In the genomic region with DNA sequence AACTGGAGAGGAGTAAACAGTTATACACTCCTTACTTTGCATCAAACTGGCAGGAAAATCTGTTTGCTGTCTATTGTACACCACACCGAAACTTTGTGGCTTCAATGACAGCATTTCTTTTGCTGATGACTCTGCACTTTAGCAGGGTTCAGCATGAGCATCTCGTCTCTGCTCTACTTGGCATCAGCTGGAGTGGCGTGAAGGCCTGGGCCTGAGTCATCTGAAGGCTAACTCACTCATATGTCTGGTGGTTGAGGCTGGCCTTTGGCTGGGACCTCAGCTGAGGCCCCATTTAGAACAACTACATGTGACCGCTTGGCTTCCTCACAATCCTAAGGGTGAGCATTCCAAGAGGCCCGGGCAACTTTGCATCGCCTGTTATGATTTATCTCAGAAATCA, we compare ENCODE assay signal across 13 cellular contexts. TPM values are rescaled to one million over a fixed set of nuclear protein-coding genes. Genes with fewer than 3 reads are reported as not detected.
DNase-seq lines count a peak whose midpoint lies in the region; ATAC-seq, FAIRE-seq and TF ChIP-seq lines count a peak whose summit lies in the region.
"Had no signal": no experiment of that assay in that cellular context is flagged by ENCODE, and none has a peak within 500 bp of the region (broad histone marks: within the 10 kb centered on the region; RNA-seq: fewer than 3 reads in every experiment).

No MANE protein-coding gene starts in this region.

- no peaks in the 10 kb centered on the region for H3K4me1 Mint-ChIP-seq in activated naive CD8-positive, alpha-beta T cell treated with anti-CD3 and anti-CD28 coated beads, Interleukin-2, amount 50 U/mL, for 24 hours
- peaks cover 4% of the 10 kb centered on the region for H3K4me1 Mint-ChIP-seq in activated naive CD8-positive, alpha-beta T cell treated with anti-CD3 and anti-CD28 coated beads for 36 hours
- H3K4me1 Mint-ChIP-seq in T-helper 2 cell treated with Interferon-gamma antibody and Interleukin-4, amounts not matched to agents 5 μg/mL and 100 μg/mL, for 36 hours (ENCODE audit: low read depth): peaks cover 2% of the 10 kb centered on the region
- H3K4me1 Mint-ChIP-seq in stimulated activated memory B cell treated with anti-CD40 and anti-IgM and Interleukin-4, amounts not matched to agents 10 μg/mL and 1 μg/mL and 100 μg/mL, for 72 hours: no peaks in the 10 kb centered on the region
- H3K4me1 Mint-ChIP-seq: IgD-negative memory B cell had no signal

- ATAC-seq in activated naive CD8-positive, alpha-beta T cell treated with anti-CD3 and anti-CD28 coated beads, Interleukin-2, amount 50 U/mL, for 24 hours: peak; percentile 57
- peak; percentile 34 for ATAC-seq in stimulated activated memory B cell treated with anti-CD40 and anti-IgM and Interleukin-4, amounts not matched to agents 10 μg/mL and 1 μg/mL and 100 μg/mL, for 72 hours
- no peak for ATAC-seq in HG03342 (IDR thresholded peaks at IDR 0.05; ENCODE audit: unreplicated experiment)
- ATAC-seq: foreskin keratinocyte had no signal

- H3K27ac Mint-ChIP-seq in activated naive CD8-positive, alpha-beta T cell treated with anti-CD3 and anti-CD28 coated beads, Interleukin-2, amount 50 U/mL, for 24 hours: no peak overlapping the region
- no peak overlapping the region for H3K27ac Mint-ChIP-seq in activated naive CD8-positive, alpha-beta T cell treated with anti-CD3 and anti-CD28 coated beads for 36 hours
- H3K27ac Mint-ChIP-seq in T-helper 2 cell treated with Interferon-gamma antibody and Interleukin-4, amounts not matched to agents 5 μg/mL and 100 μg/mL, for 36 hours: no peak overlapping the region
- H3K27ac Mint-ChIP-seq in stimulated activated memory B cell treated with anti-CD40 and anti-IgM and Interleukin-4, amounts not matched to agents 10 μg/mL and 1 μg/mL and 100 μg/mL, for 72 hours: no peak overlapping the region
- H3K27ac Mint-ChIP-seq: IgD-negative memory B cell had no signal

- H3K4me3 ChIP-seq in fibroblast of villous mesenchyme (ENCODE audit: low read depth, low read length): no peak overlapping the region
- H3K4me3 ChIP-seq: cardiac muscle cell had no signal

- peaks cover 3% of the 10 kb centered on the region for H3K36me3 Mint-ChIP-seq in activated naive CD8-positive, alpha-beta T cell treated with anti-CD3 and anti-CD28 coated beads, Interleukin-2, amount 50 U/mL, for 24 hours (ENCODE audit: low read depth)
- peaks cover 6% of the 10 kb centered on the region for H3K36me3 Mint-ChIP-seq in activated naive CD8-positive, alpha-beta T cell treated with anti-CD3 and anti-CD28 coated beads for 36 hours
- H3K36me3 Mint-ChIP-seq in T-helper 2 cell treated with Interferon-gamma antibody and Interleukin-4, amounts not matched to agents 5 μg/mL and 100 μg/mL, for 36 hours (ENCODE audit: low read depth): peaks cover 2% of the 10 kb centered on the region
- H3K36me3 Mint-ChIP-seq in stimulated activated memory B cell treated with anti-CD40 and anti-IgM and Interleukin-4, amounts not matched to agents 10 μg/mL and 1 μg/mL and 100 μg/mL, for 72 hours: no peaks in the 10 kb centered on the region

- no peak for DNase-seq in activated naive CD8-positive, alpha-beta T cell treated with anti-CD3 and anti-CD28 coated beads, Interleukin-2, amount 50 U/mL, for 24 hours
- no peak for DNase-seq in activated naive CD8-positive, alpha-beta T cell treated with anti-CD3 and anti-CD28 coated beads for 36 hours
- DNase-seq in T-helper 2 cell treated with Interferon-gamma antibody and Interleukin-4, amounts not matched to agents 5 μg/mL and 100 μg/mL, for 36 hours (ENCODE audit: low spot score): peak; percentile 11
- DNase-seq in fibroblast of villous mesenchyme (ENCODE audit: low read depth): peak; percentile 4
- DNase-seq in NCI-H146 treated with DMSO at 0.1 percent for 48 hours (lab: John Stamatoyannopoulos, UW; ENCODE audit: unreplicated experiment): no peak
- no peak for DNase-seq in frontal cortex (ENCODE audit: low spot score in 2 of 2)
- DNase-seq: AML-193, foreskin keratinocyte, NCI-H2171 had no signal

- TF ChIP-seq CTCF in fibroblast of villous mesenchyme (IDR thresholded peaks at IDR 0.05; ENCODE audit: insufficient read depth, low read depth, low read length): no peak

- no peak for FAIRE-seq in frontal cortex (lab: Jason Lieb, UNC)

- no peaks in the 10 kb centered on the region for H3K27me3 Mint-ChIP-seq in activated naive CD8-positive, alpha-beta T cell treated with anti-CD3 and anti-CD28 coated beads, Interleukin-2, amount 50 U/mL, for 24 hours
- H3K27me3 Mint-ChIP-seq in activated naive CD8-positive, alpha-beta T cell treated with anti-CD3 and anti-CD28 coated beads for 36 hours: no peaks in the 10 kb centered on the region
- no peaks in the 10 kb centered on the region for H3K27me3 Mint-ChIP-seq in T-helper 2 cell treated with Interferon-gamma antibody and Interleukin-4, amounts not matched to agents 5 μg/mL and 100 μg/mL, for 36 hours (ENCODE audit: low read depth)
- no peaks in the 10 kb centered on the region for H3K27me3 Mint-ChIP-seq in stimulated activated memory B cell treated with anti-CD40 and anti-IgM and Interleukin-4, amounts not matched to agents 10 μg/mL and 1 μg/mL and 100 μg/mL, for 72 hours

- no peak overlapping the region for H3K4me3 Mint-ChIP-seq in activated naive CD8-positive, alpha-beta T cell treated with anti-CD3 and anti-CD28 coated beads, Interleukin-2, amount 50 U/mL, for 24 hours
- no peak overlapping the region for H3K4me3 Mint-ChIP-seq in activated naive CD8-positive, alpha-beta T cell treated with anti-CD3 and anti-CD28 coated beads for 36 hours
- H3K4me3 Mint-ChIP-seq in T-helper 2 cell treated with Interferon-gamma antibody and Interleukin-4, amounts not matched to agents 5 μg/mL and 100 μg/mL, for 36 hours: no peak overlapping the region
- no peak overlapping the region for H3K4me3 Mint-ChIP-seq in stimulated activated memory B cell treated with anti-CD40 and anti-IgM and Interleukin-4, amounts not matched to agents 10 μg/mL and 1 μg/mL and 100 μg/mL, for 72 hours
- H3K4me3 Mint-ChIP-seq: IgD-negative memory B cell had no signal

- H3K9me3 Mint-ChIP-seq in activated naive CD8-positive, alpha-beta T cell treated with anti-CD3 and anti-CD28 coated beads, Interleukin-2, amount 50 U/mL, for 24 hours: no peaks in the 10 kb centered on the region
- no peaks in the 10 kb centered on the region for H3K9me3 Mint-ChIP-seq in activated naive CD8-positive, alpha-beta T cell treated with anti-CD3 and anti-CD28 coated beads for 36 hours
- no peaks in the 10 kb centered on the region for H3K9me3 Mint-ChIP-seq in T-helper 2 cell treated with Interferon-gamma antibody and Interleukin-4, amounts not matched to agents 5 μg/mL and 100 μg/mL, for 36 hours
- H3K9me3 Mint-ChIP-seq in stimulated activated memory B cell treated with anti-CD40 and anti-IgM and Interleukin-4, amounts not matched to agents 10 μg/mL and 1 μg/mL and 100 μg/mL, for 72 hours: no peaks in the 10 kb centered on the region
- H3K9me3 Mint-ChIP-seq: IgD-negative memory B cell had no signal

RNA-seq across cellular contexts. Expression of a gene that starts 28.7 kb away (rescaled TPM):
- total RNA-seq in activated naive CD8-positive, alpha-beta T cell treated with anti-CD3 and anti-CD28 coated beads for 36 hours: under 1 TPM; 0.20 to 0.33 TPM
- total RNA-seq in fibroblast of villous mesenchyme: 0.86 and 1.3 TPM in 2 replicates
- total RNA-seq in frontal cortex: 0.82 TPM

RNA-seq across cellular contexts. Expression of a gene that starts 43.1 kb away (rescaled TPM):
- 10 to 100 TPM; 69.5 to 70.2 TPM for total RNA-seq in activated naive CD8-positive, alpha-beta T cell treated with anti-CD3 and anti-CD28 coated beads for 36 hours
- total RNA-seq in fibroblast of villous mesenchyme (42.2 and 55.7 TPM in 2 replicates), frontal cortex (89.3 TPM)

Comparison
In these comparisons a context has a peak if more than half of its experiments do, and no peak if none do; other contexts are left out.
1. DNase-seq: peak in T-helper 2 cell treated with Interferon-gamma antibody and Interleukin-4, amounts not matched to agents 5 μg/mL and 100 μg/mL, for 36 hours (single experiment) and fibroblast of villous mesenchyme (single experiment); none in activated naive CD8-positive, alpha-beta T cell treated with anti-CD3 and anti-CD28 coated beads, Interleukin-2, amount 50 U/mL, for 24 hours (single experiment), activated naive CD8-positive, alpha-beta T cell treated with anti-CD3 and anti-CD28 coated beads for 36 hours (single experiment), NCI-H146 treated with DMSO at 0.1 percent for 48 hours (single experiment) and frontal cortex (0 of 2).